ENCODE assay signal across 18 cellular contexts in genomic region chr13:103157034-103157433, GRCh38.
DNase-seq lines count a peak whose midpoint lies in the region; ATAC-seq, FAIRE-seq and TF ChIP-seq lines count a peak whose summit lies in the region.
"Had no signal": no experiment of that assay in that cellular context is flagged by ENCODE, and none has a peak within 500 bp of the region (broad histone marks: within the 10 kb centered on the region; RNA-seq: fewer than 3 reads in every experiment).

No MANE protein-coding gene starts in this region.

- POLR2A ChIA-PET in GM12878 (lab: Charles Lee) = interaction anchor here (1.5 kb wide), 1 partner anchor 15 kb away, joined by 4 read pairs; no protein-coding TSS in a partner anchor

- H3K27me3 ChIP-seq in GM12878 (replicated peaks in 1 of 2; ENCODE audit: control insufficient read depth in 2 of 2, insufficient read depth in 2 of 2, low read length in 1 of 2) (no peaks in the 10 kb centered on the region), upper lobe of right lung (no peaks in the 10 kb centered on the region), pancreas (no peaks in the 10 kb centered on the region)
- H3K27me3 ChIP-seq: BLaER1 had no signal

- SMC1A ChIA-PET in GM12878 (lab: Charles Lee; ENCODE audit: uncharacterized antibody, unreplicated experiment) = interaction anchor here (0.8 to 1.9 kb wide), 7 partner anchors 9 to 242 kb away, joined by 3 to 8 read pairs (median 5); no protein-coding TSS in a partner anchor

- H3K36me3 ChIP-seq in GM12878 (ENCODE audit: control insufficient read depth in 2 of 2, insufficient read depth in 2 of 2, low read length in 1 of 2) (no peaks in the 10 kb centered on the region), upper lobe of right lung (no peaks in the 10 kb centered on the region), pancreas (no peaks in the 10 kb centered on the region)
- H3K36me3 ChIP-seq: BLaER1 had no signal

- ATAC-seq in GM12878 = no peak
- peak; percentile 12 for ATAC-seq in upper lobe of right lung
- no peak for ATAC-seq in HG03025 (IDR thresholded peaks at IDR 0.05; ENCODE audit: low FRiP score, unreplicated experiment)
- ATAC-seq in pancreas = no peak
- ATAC-seq: GM23338, HCT116, K562 had no signal

- no TSS peak for BruUV-seq in GM12878 (replicated peaks; lab: Mats Ljungman, UMichigan)

- intact Hi-C loops in GM12878 (cut with micrococcal nuclease; ENCODE audit: unreplicated experiment) = no loop called here
- intact Hi-C loops in upper lobe of right lung (cut with DNase I) = no loop called here
- intact Hi-C loops in pancreas (cut with DNase I) = no loop called here

- H3K4me2 ChIP-seq in GM12878 (ENCODE audit: control insufficient read depth, insufficient read depth) = no peak overlapping the region
- H3K4me2 ChIP-seq: GM23338 had no signal

- H3K9me3 ChIP-seq in GM12878 (replicated peaks; ENCODE audit: control insufficient read depth, insufficient read depth, low read length) (no peaks in the 10 kb centered on the region; the same call in 2 of the 3 replicates), upper lobe of right lung (no peaks in the 10 kb centered on the region), pancreas (no peaks in the 10 kb centered on the region)
- H3K9me3 ChIP-seq: BLaER1 had no signal

- FAIRE-seq in GM12878 (lab: Jason Lieb, UNC) = no peak
- no peak for FAIRE-seq in pancreas (lab: Jason Lieb, UNC)
- FAIRE-seq: G401.6, K562 had no signal

- no peaks in the 10 kb centered on the region for H3K79me2 ChIP-seq in GM12878 (ENCODE audit: control insufficient read depth, insufficient read depth, low read length)

- no peak for TF ChIP-seq CTCF in GM12878 (IDR thresholded peaks at IDR 0.05 in 2 of 3, conservative IDR thresholded peaks at IDR 0.05 in 1 of 3; ENCODE audit: control insufficient read depth in 2 of 3, extremely low read depth in 1 of 3, insufficient read depth in 1 of 3, low read depth in 3 of 3, low read length in 3 of 3)
- no peak for TF ChIP-seq CTCF in fibroblast of pulmonary artery (IDR thresholded peaks at IDR 0.05; ENCODE audit: low read length, missing control alignments)
- no peak for TF ChIP-seq CTCF in upper lobe of right lung (IDR thresholded peaks at IDR 0.05)
- TF ChIP-seq CTCF in pancreas (IDR thresholded peaks at IDR 0.05) = no peak

- in situ Hi-C loops in GM12878 (cut with MboI) = no loop called here

- TF ChIP-seq RAD21 in GM12878 (IDR thresholded peaks at IDR 0.05; ENCODE audit: insufficient read depth, low read depth, low read length) = no peak

- TF ChIP-seq EP300 in GM12878 (IDR thresholded peaks at IDR 0.05; ENCODE audit: borderline replicate concordance in 1 of 2, control insufficient read depth in 1 of 2, low read depth in 2 of 2, low read length in 2 of 2) = no peak

- H3K4me3 ChIP-seq in GM12878 = no peak overlapping the region
- no peak overlapping the region for H3K4me3 ChIP-seq in fibroblast of pulmonary artery (replicated peaks; ENCODE audit: low read depth, low read length)
- no peak overlapping the region for H3K4me3 ChIP-seq in upper lobe of right lung
- no peak overlapping the region for H3K4me3 ChIP-seq in pancreas
- H3K4me3 ChIP-seq: BLaER1, GM23338, K562 had no signal

- 38% methylated on average over 4 of the region's 4 CpGs for WGBS in GM12878 (ENCODE audit: insufficient coverage, insufficient replicate concordance, low lambda C conversion rate, missing lambda C conversion rate)
- 48 to 56% methylated on average over 4 of the region's 4 CpGs for WGBS in pancreas, 2 donors

- H3K4me1 ChIP-seq in GM12878 (ENCODE audit: control insufficient read depth, insufficient read depth, low read length) (no peaks in the 10 kb centered on the region), upper lobe of right lung (no peaks in the 10 kb centered on the region), pancreas (no peaks in the 10 kb centered on the region)

- TF ChIP-seq POLR2A in GM12878 (IDR thresholded peaks at IDR 0.05; ENCODE audit: low read depth, low read length) = no peak

- H4K20me1 ChIP-seq in GM12878 (ENCODE audit: control insufficient read depth, insufficient read depth) = no peaks in the 10 kb centered on the region
- H4K20me1 ChIP-seq: BLaER1 had no signal

- H3K9ac ChIP-seq in GM12878 (ENCODE audit: control insufficient read depth, insufficient read depth, low read length) = no peak overlapping the region
- H3K9ac ChIP-seq: BLaER1 had no signal

- H3K27ac ChIP-seq in GM12878 (ENCODE audit: control insufficient read depth, insufficient read depth) (no peak overlapping the region), upper lobe of right lung (no peak overlapping the region), pancreas (no peak overlapping the region)
- H3K27ac ChIP-seq: BLaER1 had no signal

- peak overlapping the region; percentile 21; the same call in 1 of the 2 replicates for H2AFZ ChIP-seq in GM12878 (ENCODE audit: control insufficient read depth, low read depth, low read length)
- H2AFZ ChIP-seq: GM23338 had no signal

- DNase-seq in NCI-H226 = peak; percentile 40
- no peak for DNase-seq in GM12878 (ENCODE audit: low read depth, low spot score)
- DNase-seq in fibroblast of pulmonary artery (ENCODE audit: low read depth) = peak; percentile 5
- DNase-seq in upper lobe of right lung = no peak
- DNase-seq in activated CD8-positive, alpha-beta memory T cell treated with anti-CD3 and anti-CD28 coated beads, Interleukin-2, amount 50 U/mL, for 48 hours = no peak
- no peak for DNase-seq in pancreas
- DNase-seq: CD4-positive, alpha-beta memory T cell; DND-41; NCI-H1105; NCI-H1694; NCI-H510A; SW 1271 had no signal

- CTCF ChIA-PET in GM12878 (lab: Yijun Ruan, JAX) = interaction anchor here (1.4 kb wide), 1 partner anchor 8 kb away, joined by 4 read pairs; no protein-coding TSS in a partner anchor

- RAD21 ChIA-PET in GM12878 (lab: Charles Lee; ENCODE audit: unreplicated experiment) = interaction anchor here (1.1 to 1.5 kb wide), 2 partner anchors 8 to 239 kb away, joined by 3 to 4 read pairs; no protein-coding TSS in a partner anchor

TF ChIP-seq in GM12878, 131 proteins besides CTCF, POLR2A, EP300 and RAD21:
- TF ChIP-seq CBFB (IDR thresholded peaks at IDR 0.05; ENCODE audit: low read depth) = no peak
- no peak for TF ChIP-seq GABPA (IDR thresholded peaks at IDR 0.05; ENCODE audit: low read depth)
- no peak for TF ChIP-seq TCF12 (IDR thresholded peaks at IDR 0.05; ENCODE audit: low read depth, low read length)
- TF ChIP-seq HDGF (IDR thresholded peaks at IDR 0.05) = no peak
- no peak for TF ChIP-seq EGR1 (IDR thresholded peaks at IDR 0.05; ENCODE audit: borderline replicate concordance in 1 of 2, low read depth in 2 of 2, low read length in 2 of 2)
- no peak for TF ChIP-seq NR2C1 (IDR thresholded peaks at IDR 0.05)
- no peak for TF ChIP-seq ASH2L (IDR thresholded peaks at IDR 0.05; ENCODE audit: borderline replicate concordance, low read depth)
- no peak for TF ChIP-seq CHD1 (IDR thresholded peaks at IDR 0.05; ENCODE audit: low read depth, low read length)
- TF ChIP-seq, protein P1, sequence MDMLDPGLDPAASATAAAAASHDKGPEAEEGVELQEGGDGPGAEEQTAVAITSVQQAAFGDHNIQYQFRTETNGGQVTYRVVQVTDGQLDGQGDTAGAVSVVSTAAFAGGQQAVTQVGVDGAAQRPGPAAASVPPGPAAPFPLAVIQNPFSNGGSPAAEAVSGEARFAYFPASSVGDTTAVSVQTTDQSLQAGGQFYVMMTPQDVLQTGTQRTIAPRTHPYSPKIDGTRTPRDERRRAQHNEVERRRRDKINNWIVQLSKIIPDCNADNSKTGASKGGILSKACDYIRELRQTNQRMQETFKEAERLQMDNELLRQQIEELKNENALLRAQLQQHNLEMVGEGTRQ (IDR thresholded peaks at IDR 0.05; ENCODE audit: borderline replicate concordance, low read depth, low read length) = no peak
- no peak for TF ChIP-seq MTA2 (IDR thresholded peaks at IDR 0.05; ENCODE audit: low read depth)
- no peak for TF ChIP-seq NBN (IDR thresholded peaks at IDR 0.05)
- TF ChIP-seq, protein P2, sequence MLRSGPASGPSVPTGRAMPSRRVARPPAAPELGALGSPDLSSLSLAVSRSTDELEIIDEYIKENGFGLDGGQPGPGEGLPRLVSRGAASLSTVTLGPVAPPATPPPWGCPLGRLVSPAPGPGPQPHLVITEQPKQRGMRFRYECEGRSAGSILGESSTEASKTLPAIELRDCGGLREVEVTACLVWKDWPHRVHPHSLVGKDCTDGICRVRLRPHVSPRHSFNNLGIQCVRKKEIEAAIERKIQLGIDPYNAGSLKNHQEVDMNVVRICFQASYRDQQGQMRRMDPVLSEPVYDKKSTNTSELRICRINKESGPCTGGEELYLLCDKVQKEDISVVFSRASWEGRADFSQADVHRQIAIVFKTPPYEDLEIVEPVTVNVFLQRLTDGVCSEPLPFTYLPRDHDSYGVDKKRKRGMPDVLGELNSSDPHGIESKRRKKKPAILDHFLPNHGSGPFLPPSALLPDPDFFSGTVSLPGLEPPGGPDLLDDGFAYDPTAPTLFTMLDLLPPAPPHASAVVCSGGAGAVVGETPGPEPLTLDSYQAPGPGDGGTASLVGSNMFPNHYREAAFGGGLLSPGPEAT (IDR thresholded peaks at IDR 0.05; ENCODE audit: low read depth) = no peak
- no peak for TF ChIP-seq WRNIP1 (IDR thresholded peaks at IDR 0.05; ENCODE audit: borderline replicate concordance, low read depth, low read length)
- no peak for TF ChIP-seq MYB (IDR thresholded peaks at IDR 0.05; ENCODE audit: borderline replicate concordance, low read depth, low read length)
- TF ChIP-seq MAX (IDR thresholded peaks at IDR 0.05; ENCODE audit: low read depth, low read length) = no peak
- TF ChIP-seq SUPT20H (IDR thresholded peaks at IDR 0.05; ENCODE audit: borderline replicate concordance, control insufficient read depth, low read depth, low read length) = no peak
- TF ChIP-seq SP1 (IDR thresholded peaks at IDR 0.05; ENCODE audit: low read depth, low read length) = no peak
- no peak for TF ChIP-seq IRF3 (IDR thresholded peaks at IDR 0.05)
- TF ChIP-seq JUNB (IDR thresholded peaks at IDR 0.05) = no peak
- no peak for TF ChIP-seq RFX5 (IDR thresholded peaks at IDR 0.05; ENCODE audit: low read depth, low read length)
TF ChIP-seq in GM12878: peak in this region for 0.

Comparison
In these comparisons a context has a peak if more than half of its experiments do, and no peak if none do; other contexts are left out.
1. DNase-seq: peak in NCI-H226 (single experiment) and fibroblast of pulmonary artery (single experiment); none in GM12878 (single experiment), upper lobe of right lung (single experiment), activated CD8-positive, alpha-beta memory T cell treated with anti-CD3 and anti-CD28 coated beads, Interleukin-2, amount 50 U/mL, for 48 hours (single experiment) and pancreas (0 of 6).